ENCODE assay signal across 9 cellular contexts in the genomic region with DNA sequence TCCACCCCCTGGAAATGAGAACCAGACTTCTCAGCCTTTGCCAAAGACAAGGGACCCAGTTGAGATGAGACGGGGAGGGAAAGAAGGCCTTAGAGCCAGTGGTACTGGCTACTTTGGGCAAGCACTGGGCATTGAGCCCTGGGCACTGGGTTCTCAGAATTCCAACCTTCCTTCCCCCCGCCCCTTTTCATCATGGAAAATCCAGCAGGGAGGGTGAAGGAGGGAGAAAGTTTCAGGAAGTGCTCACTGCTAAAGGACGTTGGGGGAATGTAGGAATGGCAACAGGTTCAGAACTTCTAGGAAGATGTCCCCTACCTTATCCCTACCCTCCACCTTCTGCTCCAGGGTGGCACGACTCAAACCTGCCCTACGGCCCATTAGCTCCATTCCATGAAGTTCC. TPM values are rescaled to one million over a fixed set of nuclear protein-coding genes. Genes with fewer than 3 reads are reported as not detected.
DNase-seq lines count a peak whose midpoint lies in the region; ATAC-seq, FAIRE-seq and TF ChIP-seq lines count a peak whose summit lies in the region.
"Had no signal": no experiment of that assay in that cellular context is flagged by ENCODE, and none has a peak within 500 bp of the region (broad histone marks: within the 10 kb centered on the region; RNA-seq: fewer than 3 reads in every experiment).

No MANE protein-coding gene starts in this region.

- H3K27me3 Mint-ChIP-seq in HFFc6 (ENCODE audit: insufficient read depth) = peaks cover 10% of the 10 kb centered on the region
- H3K27me3 Mint-ChIP-seq in activated naive CD8-positive, alpha-beta T cell treated with anti-CD3 and anti-CD28 coated beads, Interleukin-2, amount 10 ng/mL, durations not matched to agents 7 days and 5 days = peaks cover 2% of the 10 kb centered on the region

- peak overlapping the region; percentile 98 for H3K27ac Mint-ChIP-seq in HFFc6
- no peak overlapping the region for H3K27ac Mint-ChIP-seq in activated naive CD8-positive, alpha-beta T cell treated with anti-CD3 and anti-CD28 coated beads, Interleukin-2, amount 10 ng/mL, durations not matched to agents 7 days and 5 days

- H3K36me3 Mint-ChIP-seq in HFFc6 (ENCODE audit: low read depth) = peaks cover 19% of the 10 kb centered on the region; the same call in 1 of the 2 replicates
- peaks cover 14% of the 10 kb centered on the region for H3K36me3 Mint-ChIP-seq in activated naive CD8-positive, alpha-beta T cell treated with anti-CD3 and anti-CD28 coated beads, Interleukin-2, amount 10 ng/mL, durations not matched to agents 7 days and 5 days

- H3K4me3 ChIP-seq in keratinocyte (ENCODE audit: control insufficient read depth in 2 of 3, extremely low read depth in 1 of 3, insufficient read depth in 2 of 3, low read depth in 1 of 3, low read length in 3 of 3) (no peak overlapping the region), stomach (peak overlapping the region; percentile 50 to 71 (median 54))

- DNase-seq in HFFc6 = no peak
- no peak for DNase-seq in activated naive CD8-positive, alpha-beta T cell treated with anti-CD3 and anti-CD28 coated beads, Interleukin-2, amount 10 ng/mL, durations not matched to agents 7 days and 5 days
- no peak for DNase-seq in keratinocyte (ENCODE audit: low read depth, low spot score)
- no peak for DNase-seq in stomach
- no peak for DNase-seq in NCI-H1436 (lab: John Stamatoyannopoulos, UW)
- DNase-seq in UCSD-AML1 (lab: John Stamatoyannopoulos, UW; ENCODE audit: unreplicated experiment) = no peak
- no peak for DNase-seq in KBM-7
- DNase-seq: activated gamma-delta T cell treated with Interleukin-2 at 50 U/mL for 16 hours, NCI-H1417 treated with DMSO at 0.1 percent for 48 hours had no signal

- 27 to 47% (median 38%) methylated on average over 5 of the region's 5 CpGs for WGBS in stomach, 5 donors

- TF ChIP-seq CTCF in HFFc6 (IDR thresholded peaks at IDR 0.05) (no peak), keratinocyte (optimal IDR thresholded peaks at IDR 0.05 in 1 of 3, IDR thresholded peaks at IDR 0.05 in 1 of 3, conservative IDR thresholded peaks at IDR 0.05 in 1 of 3; ENCODE audit: extremely low read depth in 1 of 3, insufficient read depth in 2 of 3, low read length in 3 of 3) (no peak), stomach (IDR thresholded peaks at IDR 0.05) (no peak)

- in situ Hi-C loops in KBM-7 (cut with MboI; ENCODE audit: low pct_unique_long_range_greater_than_20kb, low sequenced_read_pairs) = no loop called here

- peaks cover 2% of the 10 kb centered on the region for H3K9me1 ChIP-seq in keratinocyte (ENCODE audit: control insufficient read depth, extremely low read depth, insufficient read depth, low read length)

- H3K4me3 Mint-ChIP-seq in HFFc6 = peak overlapping the region; percentile 94
- H3K4me3 Mint-ChIP-seq in activated naive CD8-positive, alpha-beta T cell treated with anti-CD3 and anti-CD28 coated beads, Interleukin-2, amount 10 ng/mL, durations not matched to agents 7 days and 5 days = peak overlapping the region; percentile 99

- H3K4me1 Mint-ChIP-seq in HFFc6 (ENCODE audit: low read depth) = peaks cover 55% of the 10 kb centered on the region
- H3K4me1 Mint-ChIP-seq in activated naive CD8-positive, alpha-beta T cell treated with anti-CD3 and anti-CD28 coated beads, Interleukin-2, amount 10 ng/mL, durations not matched to agents 7 days and 5 days = peaks cover 19% of the 10 kb centered on the region

- H3K9ac ChIP-seq in keratinocyte (ENCODE audit: control insufficient read depth, extremely low read depth, insufficient read depth, low read length) = no peak overlapping the region

- peaks cover 6% of the 10 kb centered on the region for H4K20me1 ChIP-seq in keratinocyte (ENCODE audit: control insufficient read depth, extremely low read depth, insufficient read depth, low read length)

- H3K36me3 ChIP-seq in keratinocyte (ENCODE audit: control insufficient read depth in 2 of 2, extremely low read depth in 1 of 2, insufficient read depth in 2 of 2, low read length in 2 of 2) (peaks cover 0 to 1% of the 10 kb centered on the region in 2 experiments), stomach (peaks cover 0 to 17% (median 14%) of the 10 kb centered on the region in 4 donors)

- no peaks in the 10 kb centered on the region for H3K27me3 ChIP-seq in keratinocyte (ENCODE audit: control insufficient read depth, extremely low read depth, insufficient read depth, low read length)
- H3K27me3 ChIP-seq in stomach = no peaks in the 10 kb centered on the region

- POLR2A ChIA-PET in activated naive CD8-positive, alpha-beta T cell treated with anti-CD3 and anti-CD28 coated beads, Interleukin-2, amount 10 ng/mL, durations not matched to agents 7 days and 5 days (lab: Charles Lee) = interaction anchor here (0.7 to 1.3 kb wide), 2 partner anchors 8 to 57 kb away, joined by 3 read pairs; no protein-coding TSS in a partner anchor

- FAIRE-seq in keratinocyte (lab: Jason Lieb, UNC) = no peak

- no peak for ATAC-seq in activated naive CD8-positive, alpha-beta T cell treated with anti-CD3 and anti-CD28 coated beads, Interleukin-2, amount 10 ng/mL, durations not matched to agents 7 days and 5 days (ENCODE audit: low read depth)

- no peak overlapping the region for H3K27ac ChIP-seq in keratinocyte (ENCODE audit: control insufficient read depth, insufficient read depth, low read length)
- H3K27ac ChIP-seq in stomach = peak overlapping the region; percentile 91 to 99 (median 94)

- H3K9me3 Mint-ChIP-seq in HFFc6 = no peaks in the 10 kb centered on the region
- no peaks in the 10 kb centered on the region for H3K9me3 Mint-ChIP-seq in activated naive CD8-positive, alpha-beta T cell treated with anti-CD3 and anti-CD28 coated beads, Interleukin-2, amount 10 ng/mL, durations not matched to agents 7 days and 5 days

- H3K4me1 ChIP-seq in keratinocyte (ENCODE audit: control insufficient read depth, extremely low read depth, insufficient read depth, low read length) (peaks cover 34% of the 10 kb centered on the region), stomach (peaks cover 47 to 77% (median 66%) of the 10 kb centered on the region in 4 donors)

- no peak for TF ChIP-seq POLR2A in stomach (IDR thresholded peaks at IDR 0.05)

- H3K9me3 ChIP-seq in keratinocyte (ENCODE audit: control insufficient read depth, low read depth, low read length) (no peaks in the 10 kb centered on the region), stomach (no peaks in the 10 kb centered on the region)

- no peaks in the 10 kb centered on the region for H3K79me2 ChIP-seq in keratinocyte (ENCODE audit: control insufficient read depth, insufficient read depth, low read length)

- TF ChIP-seq EP300 in stomach (IDR thresholded peaks at IDR 0.05) = no peak

- intact Hi-C loops in stomach (cut with DNase I; ENCODE audit: low total_unique reads) = no loop called here

- dilution Hi-C loops in keratinocyte (cut with MboI; ENCODE audit: extremely low pct_ligation_motif_present, low sequenced_read_pairs) = no loop called here

- no peak overlapping the region for H2AFZ ChIP-seq in keratinocyte (ENCODE audit: control insufficient read depth, low read length)

- H3K4me2 ChIP-seq in keratinocyte (ENCODE audit: control insufficient read depth, extremely low read depth, insufficient read depth, low read depth, low read length) = peak overlapping the region; percentile 100

RNA-seq across cellular contexts. Expression of a gene that starts 4.2 kb away (rescaled TPM):
- total RNA-seq in HFFc6 (2021; fragmentation: NEBNext Ultra II Directional; extraction: Animal tissue kit (Norgen Biotek cat#: 25700)) = 10 to 100 TPM; 44.3 to 69.2 (median 58.9) TPM
- 1 to 10 TPM; 1.9 to 3.0 TPM for total RNA-seq in activated naive CD8-positive, alpha-beta T cell treated with anti-CD3 and anti-CD28 coated beads, Interleukin-2, amount 10 ng/mL, durations not matched to agents 7 days and 5 days
- 0.72 to 1.1 TPM (median 0.80 TPM) in 3 replicates for polyA plus RNA-seq in keratinocyte
- polyA plus RNA-seq in keratinocyte (2011; ENCODE audit: low read depth) = not detected
- polyA plus RNA-seq in keratinocyte (2011; cell fraction: cytosol; rRNA removed) = 0.63 and 1.3 TPM in 2 replicates
- 7.0 and 12.7 TPM in 2 replicates for polyA plus RNA-seq in keratinocyte (2011; cell fraction: nucleus; rRNA removed)
- 0.89 and 2.3 TPM in 2 replicates for polyA plus RNA-seq in keratinocyte (2012; ENCODE audit: low replicate concordance)
- 1.9 to 7.2 TPM (median 3.0 TPM) in 3 replicates for polyA minus RNA-seq in keratinocyte
- polyA minus RNA-seq in keratinocyte (2011; cell fraction: cytosol; rRNA and poly(A)+ RNA removed) = 6.9 TPM
- polyA minus RNA-seq in keratinocyte (2011; cell fraction: nucleus; rRNA and poly(A)+ RNA removed) = 4.9 and 5.1 TPM in 2 replicates
- total RNA-seq in stomach = 100 to 1,000 TPM in 2 of 5 donors, 10 to 100 TPM in 3; 38.5 to 164 (median 44.2) TPM
- polyA plus RNA-seq in stomach = 100 to 1,000 TPM in 1 of 3 donors, 10 to 100 TPM in 2; 71.0 to 104 (median 76.5) TPM

RNA-seq across cellular contexts. Expression of a gene that starts 33.5 kb away (rescaled TPM):
- total RNA-seq in HFFc6 (2021; fragmentation: NEBNext Ultra II Directional; extraction: Animal tissue kit (Norgen Biotek cat#: 25700)) = 10 to 100 TPM; 50.5 to 59.4 (median 54.9) TPM
- total RNA-seq in activated naive CD8-positive, alpha-beta T cell treated with anti-CD3 and anti-CD28 coated beads, Interleukin-2, amount 10 ng/mL, durations not matched to agents 7 days and 5 days = 10 to 100 TPM; 34.4 to 37.8 TPM
- polyA plus RNA-seq in keratinocyte (27.5 to 34.2 TPM (median 32.4 TPM) in 3 replicates), stomach (10 to 100 TPM; 26.3 to 30.5 (median 29.8) TPM)
- 15.8 TPM for polyA plus RNA-seq in keratinocyte (2011; ENCODE audit: low read depth)
- 29.2 and 39.1 TPM in 2 replicates for polyA plus RNA-seq in keratinocyte (2011; cell fraction: cytosol; rRNA removed)
- 43.5 and 47.9 TPM in 2 replicates for polyA plus RNA-seq in keratinocyte (2011; cell fraction: nucleus; rRNA removed)
- polyA plus RNA-seq in keratinocyte (2012; ENCODE audit: low replicate concordance) = 24.7 and 33.8 TPM in 2 replicates
- polyA minus RNA-seq in keratinocyte = 44.3 to 56.4 TPM (median 51.6 TPM) in 3 replicates
- 38.4 TPM for polyA minus RNA-seq in keratinocyte (2011; cell fraction: cytosol; rRNA and poly(A)+ RNA removed)
- 17.9 and 23.7 TPM in 2 replicates for polyA minus RNA-seq in keratinocyte (2011; cell fraction: nucleus; rRNA and poly(A)+ RNA removed)
- 10 to 100 TPM; 17.8 to 99.8 (median 50.9) TPM for total RNA-seq in stomach

RNA-seq across cellular contexts. Expression of a gene that starts 39.4 kb away (rescaled TPM):
- 100 to 1,000 TPM; 376 to 437 (median 392) TPM for total RNA-seq in HFFc6 (2021; fragmentation: NEBNext Ultra II Directional; extraction: Animal tissue kit (Norgen Biotek cat#: 25700))
- total RNA-seq in activated naive CD8-positive, alpha-beta T cell treated with anti-CD3 and anti-CD28 coated beads, Interleukin-2, amount 10 ng/mL, durations not matched to agents 7 days and 5 days = 100 to 1,000 TPM; 439 to 448 TPM
- polyA plus RNA-seq in keratinocyte (323 to 422 TPM (median 378 TPM) in 3 replicates), stomach (100 to 1,000 TPM; 101 to 262 (median 179) TPM)
- 491 TPM for polyA plus RNA-seq in keratinocyte (2011; ENCODE audit: low read depth)
- 436 and 450 TPM in 2 replicates for polyA plus RNA-seq in keratinocyte (2011; cell fraction: cytosol; rRNA removed)
- polyA plus RNA-seq in keratinocyte (2011; cell fraction: nucleus; rRNA removed) = 235 and 262 TPM in 2 replicates
- 323 and 351 TPM in 2 replicates for polyA plus RNA-seq in keratinocyte (2012; ENCODE audit: low replicate concordance)
- polyA minus RNA-seq in keratinocyte = 427 to 700 TPM (median 612 TPM) in 3 replicates
- polyA minus RNA-seq in keratinocyte (2011; cell fraction: cytosol; rRNA and poly(A)+ RNA removed) = 447 TPM
- polyA minus RNA-seq in keratinocyte (2011; cell fraction: nucleus; rRNA and poly(A)+ RNA removed) = 142 and 249 TPM in 2 replicates
- 100 to 1,000 TPM; 319 to 833 (median 400) TPM for total RNA-seq in stomach

RNA-seq across cellular contexts. Expression of a gene that starts 51.8 kb away (rescaled TPM):
- 100 to 1,000 TPM; 317 to 444 (median 430) TPM for total RNA-seq in HFFc6 (2021; fragmentation: NEBNext Ultra II Directional; extraction: Animal tissue kit (Norgen Biotek cat#: 25700))
- total RNA-seq in activated naive CD8-positive, alpha-beta T cell treated with anti-CD3 and anti-CD28 coated beads, Interleukin-2, amount 10 ng/mL, durations not matched to agents 7 days and 5 days = 1 to 10 TPM; 2.0 to 2.3 TPM
- polyA plus RNA-seq in keratinocyte (30.1 to 44.9 TPM (median 44.7 TPM) in 3 replicates), stomach (100 to 1,000 TPM in 1 of 3 donors, 10 to 100 TPM in 2; 30.6 to 124 (median 54.7) TPM)
- polyA plus RNA-seq in keratinocyte (2011; ENCODE audit: low read depth) = 1.5 TPM
- polyA plus RNA-seq in keratinocyte (2011; cell fraction: cytosol; rRNA removed) = 23.3 and 50.1 TPM in 2 replicates
- 20.4 and 27.0 TPM in 2 replicates for polyA plus RNA-seq in keratinocyte (2011; cell fraction: nucleus; rRNA removed)
- polyA plus RNA-seq in keratinocyte (2012; ENCODE audit: low replicate concordance) = 3.5 and 57.4 TPM in 2 replicates
- polyA minus RNA-seq in keratinocyte = 20.2 to 50.6 TPM (median 35.2 TPM) in 3 replicates
- polyA minus RNA-seq in keratinocyte (2011; cell fraction: cytosol; rRNA and poly(A)+ RNA removed) = 48.5 TPM
- 7.1 and 7.3 TPM in 2 replicates for polyA minus RNA-seq in keratinocyte (2011; cell fraction: nucleus; rRNA and poly(A)+ RNA removed)
- total RNA-seq in stomach = 100 to 1,000 TPM in 2 of 5 donors, 10 to 100 TPM in 3; 22.6 to 388 (median 95.1) TPM

RNA-seq across cellular contexts. Expression of a gene that starts 57.6 kb away (rescaled TPM):
- under 1 TPM; 0.12 to 0.34 (median 0.18) TPM for total RNA-seq in HFFc6 (2021; fragmentation: NEBNext Ultra II Directional; extraction: Animal tissue kit (Norgen Biotek cat#: 25700))
- 10 to 100 TPM in 1 of 2 experiments, 1 to 10 TPM in 1; 9.8 to 10.4 TPM for total RNA-seq in activated naive CD8-positive, alpha-beta T cell treated with anti-CD3 and anti-CD28 coated beads, Interleukin-2, amount 10 ng/mL, durations not matched to agents 7 days and 5 days
- polyA plus RNA-seq in keratinocyte (0.08 TPM in 1 of 3 replicates, not detected in the others), stomach (under 1 TPM in 1 of 3 donors, not detected in 2; 0.28 TPM)
- polyA plus RNA-seq in keratinocyte (2011; ENCODE audit: low read depth) = not detected
- 0.05 TPM in 1 of 2 replicates, not detected in the other for polyA plus RNA-seq in keratinocyte (2011; cell fraction: cytosol; rRNA removed)
- polyA plus RNA-seq in keratinocyte (2011; cell fraction: nucleus; rRNA removed) = 0.07 TPM in 1 of 2 replicates, not detected in the other
- 0.10 TPM in 1 of 2 replicates, not detected in the other for polyA plus RNA-seq in keratinocyte (2012; ENCODE audit: low replicate concordance)
- polyA minus RNA-seq in keratinocyte = 0.16 TPM in 1 of 3 replicates, not detected in the others
- polyA minus RNA-seq in keratinocyte (2011; cell fraction: cytosol; rRNA and poly(A)+ RNA removed) = not detected
- not detected in 2 replicates for polyA minus RNA-seq in keratinocyte (2011; cell fraction: nucleus; rRNA and poly(A)+ RNA removed)
- total RNA-seq in stomach = under 1 TPM in 1 of 5 donors, not detected in 4; 0.92 TPM

Comparison
In these comparisons a context has a peak if more than half of its experiments do, and no peak if none do; other contexts are left out.
1. H3K4me3 ChIP-seq: peak in stomach (4 of 4); none in keratinocyte (0 of 3).
2. RNA of a gene that starts 4.2 kb away (total RNA-seq): 44.3 to 69.2 TPM in HFFc6 and 38.5 to 164 TPM in stomach; 1.9 to 3.0 TPM in activated naive CD8-positive, alpha-beta T cell treated with anti-CD3 and anti-CD28 coated beads, Interleukin-2, amount 10 ng/mL, durations not matched to agents 7 days and 5 days; every median in the first group is over 4 times any median in the second.